Comparison of ENCODE assay signal across 1 cellular context in genomic region chr10:129500617-129501339, GRCh38.
TF ChIP-seq lines count a peak whose summit lies in the region.

No MANE protein-coding gene starts in this region.

TF ChIP-seq in HepG2, 621 proteins besides CTCF, POLR2A, EP300 and RAD21 (continued from another document and continues in another):
- TF ChIP-seq HMGXB4 (CRISPR knock-in tag; IDR thresholded peaks at IDR 0.05; ENCODE audit: borderline replicate concordance in 1 of 2, low read depth in 1 of 2), result no peak
- TF ChIP-seq SOX6 (IDR thresholded peaks at IDR 0.05), result no peak
- TF ChIP-seq SOX6 (CRISPR knock-in tag; IDR thresholded peaks at IDR 0.05), result no peak
- TF ChIP-seq ZNF770 (CRISPR knock-in tag; IDR thresholded peaks at IDR 0.05), result peak; percentile 76
- no peak for TF ChIP-seq ZNF598 (CRISPR knock-in tag; IDR thresholded peaks at IDR 0.05; ENCODE audit: borderline replicate concordance)
- TF ChIP-seq REXO4 (CRISPR knock-in tag; IDR thresholded peaks at IDR 0.05; ENCODE audit: borderline replicate concordance), result no peak
- TF ChIP-seq POLR2G (IDR thresholded peaks at IDR 0.05; ENCODE audit: low read depth, low read length), result no peak
- no peak for TF ChIP-seq HES4 (CRISPR knock-in tag; IDR thresholded peaks at IDR 0.05; ENCODE audit: borderline replicate concordance)
- no peak for TF ChIP-seq RFXAP (CRISPR knock-in tag; IDR thresholded peaks at IDR 0.05; ENCODE audit: borderline replicate concordance)
- no peak for TF ChIP-seq ZNF768 (CRISPR knock-in tag; IDR thresholded peaks at IDR 0.05)
- no peak for TF ChIP-seq ZNF263 (CRISPR knock-in tag; IDR thresholded peaks at IDR 0.05)
- no peak for TF ChIP-seq MBD4 (IDR thresholded peaks at IDR 0.05; ENCODE audit: borderline replicate concordance, low read length)
- no peak for TF ChIP-seq ZNF232 (CRISPR knock-in tag; IDR thresholded peaks at IDR 0.05; ENCODE audit: borderline replicate concordance)
- no peak for TF ChIP-seq KDM1A (CRISPR knock-in tag; IDR thresholded peaks at IDR 0.05)
- no peak; the same call in 1 of the 2 replicates for TF ChIP-seq ZNF788 (CRISPR knock-in tag; IDR thresholded peaks at IDR 0.05; ENCODE audit: borderline replicate concordance)
- TF ChIP-seq GATAD2A (CRISPR knock-in tag; IDR thresholded peaks at IDR 0.05), result 0 out of 2 replicates have a peak, but pooled peaks have one; percentile 14
- no peak for TF ChIP-seq ZNF841 (CRISPR knock-in tag; IDR thresholded peaks at IDR 0.05; ENCODE audit: borderline replicate concordance)
- TF ChIP-seq ZNF746 (CRISPR knock-in tag; IDR thresholded peaks at IDR 0.05), result no peak
- TF ChIP-seq ZNF580 (CRISPR knock-in tag; IDR thresholded peaks at IDR 0.05; ENCODE audit: borderline replicate concordance, low read depth), result no peak
- TF ChIP-seq FOSL2 (CRISPR knock-in tag; IDR thresholded peaks at IDR 0.05), result 0 out of 2 replicates have a peak, but pooled peaks have one; percentile 6
- TF ChIP-seq KDM5A (IDR thresholded peaks at IDR 0.05; ENCODE audit: borderline replicate concordance, low read length), result no peak
- no peak for TF ChIP-seq ZNF160 (CRISPR knock-in tag; IDR thresholded peaks at IDR 0.05)
- TF ChIP-seq ZFP36L2 (CRISPR knock-in tag; IDR thresholded peaks at IDR 0.05), result no peak
- TF ChIP-seq ZNF451 (CRISPR knock-in tag; IDR thresholded peaks at IDR 0.05), result no peak
- TF ChIP-seq CEBPG (CRISPR knock-in tag; IDR thresholded peaks at IDR 0.05), result peak; percentile 67
- no peak for TF ChIP-seq NONO (IDR thresholded peaks at IDR 0.05)
- no peak for TF ChIP-seq NONO (CRISPR knock-in tag; conservative IDR thresholded peaks at IDR 0.05)
- 0 out of 2 replicates have a peak, but pooled peaks have one; percentile 11 for TF ChIP-seq ZNF331 (CRISPR knock-in tag; IDR thresholded peaks at IDR 0.05)
- TF ChIP-seq CBFB (CRISPR knock-in tag; IDR thresholded peaks at IDR 0.05), result no peak
- TF ChIP-seq SNAPC4 (CRISPR knock-in tag; IDR thresholded peaks at IDR 0.05), result no peak
- 0 out of 2 replicates have a peak, but pooled peaks have one; percentile 20 for TF ChIP-seq ZBTB38 (CRISPR knock-in tag; IDR thresholded peaks at IDR 0.05)
- TF ChIP-seq AGO2 (optimal IDR thresholded peaks at IDR 0.05; ENCODE audit: low read depth, low read length), result no peak
- TF ChIP-seq THYN1 (CRISPR knock-in tag; IDR thresholded peaks at IDR 0.05; ENCODE audit: borderline replicate concordance, low read depth), result no peak
- no peak for TF ChIP-seq ZNF614 (CRISPR knock-in tag; IDR thresholded peaks at IDR 0.05; ENCODE audit: borderline replicate concordance)
- no peak for TF ChIP-seq ZNF629 (CRISPR knock-in tag; conservative IDR thresholded peaks at IDR 0.05)
- TF ChIP-seq DNMT3B (CRISPR knock-in tag; conservative IDR thresholded peaks at IDR 0.05), result no peak
- TF ChIP-seq ZNF260 (CRISPR knock-in tag; IDR thresholded peaks at IDR 0.05; ENCODE audit: borderline replicate concordance, low read depth), result no peak
- TF ChIP-seq ZNF878 (CRISPR knock-in tag; IDR thresholded peaks at IDR 0.05), result no peak
- no peak for TF ChIP-seq HINFP (CRISPR knock-in tag; IDR thresholded peaks at IDR 0.05; ENCODE audit: low read depth)
- no peak for TF ChIP-seq ZBTB39 (CRISPR knock-in tag; IDR thresholded peaks at IDR 0.05)
- TF ChIP-seq RFX5 (IDR thresholded peaks at IDR 0.05; ENCODE audit: low read depth, low read length), result no peak
- TF ChIP-seq ZNF317 (CRISPR knock-in tag; IDR thresholded peaks at IDR 0.05), result peak; percentile 34; the same call in 1 of the 2 replicates
- no peak for TF ChIP-seq ZNF530 (CRISPR knock-in tag; IDR thresholded peaks at IDR 0.05; ENCODE audit: low read depth)
- TF ChIP-seq SMYD3 (CRISPR knock-in tag; IDR thresholded peaks at IDR 0.05), result no peak
- peak; percentile 69; the same call in 1 of the 2 replicates for TF ChIP-seq ZNF292 (CRISPR knock-in tag; IDR thresholded peaks at IDR 0.05; ENCODE audit: borderline replicate concordance, low read depth)
- TF ChIP-seq RXRA (CRISPR knock-in tag; IDR thresholded peaks at IDR 0.05), result no peak
- TF ChIP-seq ZSCAN29 (CRISPR knock-in tag; conservative IDR thresholded peaks at IDR 0.05), result no peak
- no peak for TF ChIP-seq BRD4 (CRISPR knock-in tag; IDR thresholded peaks at IDR 0.05)
- TF ChIP-seq ZSCAN21 (CRISPR knock-in tag; IDR thresholded peaks at IDR 0.05; ENCODE audit: borderline replicate concordance), result no peak
- TF ChIP-seq ZNF382 (CRISPR knock-in tag; IDR thresholded peaks at IDR 0.05; ENCODE audit: borderline replicate concordance), result no peak
- TF ChIP-seq ASH2L (IDR thresholded peaks at IDR 0.05; ENCODE audit: insufficient read length, low read depth, low read length), result no peak
- TF ChIP-seq SALL1 (CRISPR knock-in tag; IDR thresholded peaks at IDR 0.05), result peak; percentile 30; the same call in 1 of the 2 replicates
- TF ChIP-seq BATF2 (CRISPR knock-in tag; IDR thresholded peaks at IDR 0.05), result no peak
- no peak for TF ChIP-seq MYC (CRISPR knock-in tag; IDR thresholded peaks at IDR 0.05; ENCODE audit: borderline replicate concordance)
- no peak for TF ChIP-seq PAX8 (CRISPR knock-in tag; IDR thresholded peaks at IDR 0.05; ENCODE audit: borderline replicate concordance)
- peak; percentile 10; the same call in 1 of the 2 replicates for TF ChIP-seq ZNF281 (CRISPR knock-in tag; IDR thresholded peaks at IDR 0.05; ENCODE audit: borderline replicate concordance)
- no peak for TF ChIP-seq TEF (CRISPR knock-in tag; IDR thresholded peaks at IDR 0.05)
